In genomic region chr11:64638017-64638664, GRCh38 we compare ENCODE assay signal across 15 cellular contexts. TPM values are rescaled to one million over a fixed set of nuclear protein-coding genes. Genes with fewer than 3 reads are reported as not detected.
DNase-seq lines count a peak whose midpoint lies in the region; ATAC-seq, FAIRE-seq and TF ChIP-seq lines count a peak whose summit lies in the region.
"Had no signal": no experiment of that assay in that cellular context is flagged by ENCODE, and none has a peak within 500 bp of the region (broad histone marks: within the 10 kb centered on the region; RNA-seq: fewer than 3 reads in every experiment).

No MANE protein-coding gene starts in this region.

- H3K4me1 ChIP-seq in BLaER1 treated with 17β-estradiol and CSF1 and Interleukin-3, amounts not matched to agents 10 nM and 100 nM = peaks cover 43 to 88% (median 79%) of the 10 kb centered on the region in 10 experiments
- no peaks in the 10 kb centered on the region for H3K4me1 ChIP-seq in endothelial cell of umbilical vein (ENCODE audit: control insufficient read depth, extremely low read depth, insufficient read depth, low read length)
- H3K4me1 ChIP-seq: adrenal gland had no signal

- H3K79me2 ChIP-seq in endothelial cell of umbilical vein (ENCODE audit: control insufficient read depth, insufficient read depth, low read length) = no peaks in the 10 kb centered on the region

- no peaks in the 10 kb centered on the region for H3K9me3 Mint-ChIP-seq in nephron progenitor cell
- H3K9me3 Mint-ChIP-seq: HFFc6; naive thymus-derived CD4-positive, alpha-beta T cell had no signal

- H3K36me3 ChIP-seq in BLaER1 treated with 17β-estradiol and CSF1 and Interleukin-3, amounts not matched to agents 10 nM and 100 nM = no peaks in the 10 kb centered on the region
- no peaks in the 10 kb centered on the region for H3K36me3 ChIP-seq in endothelial cell of umbilical vein (ENCODE audit: control insufficient read depth in 2 of 2, extremely low read depth in 1 of 2, insufficient read depth in 2 of 2, low read length in 2 of 2)
- H3K36me3 ChIP-seq: adrenal gland had no signal

- peak overlapping the region; percentile 73 for H3K4me3 Mint-ChIP-seq in nephron progenitor cell
- H3K4me3 Mint-ChIP-seq: HFFc6 had no signal

- dilution Hi-C loops in endothelial cell of umbilical vein (cut with MboI; ENCODE audit: extremely low pct_ligation_motif_present, low sequenced_read_pairs) = loop anchor here (25.0 kb wide), 1 partner anchor 126 kb away; no protein-coding TSS in a partner anchor

- ATAC-seq in HG02610 (IDR thresholded peaks at IDR 0.05; ENCODE audit: unreplicated experiment) (no peak), HG02973 (IDR thresholded peaks at IDR 0.05; ENCODE audit: unreplicated experiment) (no peak)
- ATAC-seq: naive thymus-derived CD4-positive, alpha-beta T cell had no signal

- TF ChIP-seq POLR2A in endothelial cell of umbilical vein (IDR thresholded peaks at IDR 0.05; ENCODE audit: low read depth, low read length) = no peak

- intact Hi-C loops in endothelial cell of umbilical vein (cut with micrococcal nuclease) = loop anchor here (5.0 kb wide), 1 partner anchor 71 kb away; no protein-coding TSS in a partner anchor

- H3K27ac Mint-ChIP-seq in nephron progenitor cell = no peak overlapping the region
- H3K27ac Mint-ChIP-seq: HFFc6; naive thymus-derived CD4-positive, alpha-beta T cell had no signal

- peak overlapping the region; percentile 82 to 98 (median 93) for H3K4me2 ChIP-seq in BLaER1 treated with 17β-estradiol and CSF1 and Interleukin-3, amounts not matched to agents 10 nM and 100 nM
- no peak overlapping the region for H3K4me2 ChIP-seq in endothelial cell of umbilical vein (ENCODE audit: insufficient read depth, low read length)
- H3K4me2 ChIP-seq: KMS-11 had no signal

- H3K9me1 ChIP-seq in endothelial cell of umbilical vein (replicated peaks; ENCODE audit: control insufficient read depth, extremely low read depth, insufficient read depth, low read length) = no peaks in the 10 kb centered on the region

- POLR2A ChIA-PET in endothelial cell of umbilical vein (lab: Charles Lee) = no interaction called here

- peak overlapping the region in 4 of 11 experiments; percentile 6 to 46 (median 17); a peak in 7 of 22 replicates for H3K9ac ChIP-seq in BLaER1 treated with 17β-estradiol and CSF1 and Interleukin-3, amounts not matched to agents 10 nM and 100 nM
- no peak overlapping the region for H3K9ac ChIP-seq in endothelial cell of umbilical vein (replicated peaks; ENCODE audit: extremely low read depth, insufficient read depth, low read length)
- H3K9ac ChIP-seq: KMS-11 had no signal

- H3K4me1 Mint-ChIP-seq in nephron progenitor cell = peaks cover 37% of the 10 kb centered on the region

- no TSS peak for BruUV-seq in endothelial cell of umbilical vein (replicated peaks; lab: Mats Ljungman, UMichigan)

- H3K27me3 Mint-ChIP-seq in nephron progenitor cell (ENCODE audit: low read depth, poor library complexity) = peaks cover 28% of the 10 kb centered on the region

- TF ChIP-seq CTCF in endothelial cell of umbilical vein (IDR thresholded peaks at IDR 0.05; ENCODE audit: extremely low read depth in 1 of 2, insufficient read depth in 1 of 2, low read depth in 1 of 2, low read length in 2 of 2) (no peak), nephron progenitor cell (IDR thresholded peaks at IDR 0.05) (no peak)

- H3K27me3 ChIP-seq in BLaER1 treated with 17β-estradiol and CSF1 and Interleukin-3, amounts not matched to agents 10 nM and 100 nM = peaks cover 42 to 63% (median 49%) of the 10 kb centered on the region in 11 experiments
- H3K27me3 ChIP-seq in endothelial cell of umbilical vein (ENCODE audit: control insufficient read depth in 2 of 2, insufficient read depth in 2 of 2, low read length in 2 of 2) = peaks cover 37 to 48% of the 10 kb centered on the region in 2 experiments

- H2AFZ ChIP-seq in endothelial cell of umbilical vein (ENCODE audit: low read depth, low read length) = no peak overlapping the region

- H3K4me3 ChIP-seq in BLaER1 treated with 17β-estradiol and CSF1 and Interleukin-3, amounts not matched to agents 10 nM and 100 nM = peak overlapping the region; percentile 22 to 61 (median 49); a peak in 17 of 20 replicates
- no peak overlapping the region for H3K4me3 ChIP-seq in endothelial cell of umbilical vein (replicated peaks in 1 of 3; ENCODE audit: insufficient read depth in 1 of 3, low read depth in 1 of 3, low read length in 3 of 3)

- peaks cover 0 to 70% (median 26%) of the 10 kb centered on the region in 11 experiments; a peak in 16 of 22 replicates for H4K20me1 ChIP-seq in BLaER1 treated with 17β-estradiol and CSF1 and Interleukin-3, amounts not matched to agents 10 nM and 100 nM
- no peaks in the 10 kb centered on the region for H4K20me1 ChIP-seq in endothelial cell of umbilical vein (replicated peaks; ENCODE audit: control insufficient read depth, extremely low read depth, insufficient read depth, low read length)

- 0 out of 22 replicates have a peak overlapping the region, but pooled peaks of 1 of the 11 experiments have one; percentile 25 for H3K27ac ChIP-seq in BLaER1 treated with 17β-estradiol and CSF1 and Interleukin-3, amounts not matched to agents 10 nM and 100 nM
- H3K27ac ChIP-seq in endothelial cell of umbilical vein (ENCODE audit: insufficient read depth, low read depth, low read length) = no peak overlapping the region
- H3K27ac ChIP-seq: C4-2B, KMS-11 had no signal

- no peak for FAIRE-seq in endothelial cell of umbilical vein (lab: Jason Lieb, UNC)

- H3K36me3 Mint-ChIP-seq in nephron progenitor cell (ENCODE audit: low read depth) = no peaks in the 10 kb centered on the region
- H3K36me3 Mint-ChIP-seq: naive thymus-derived CD4-positive, alpha-beta T cell had no signal

- DNase-seq in LoVo (ENCODE audit: low spot score) = peak; percentile 7
- DNase-seq in endothelial cell of umbilical vein (ENCODE audit: low read depth, low spot score) = no peak
- DNase-seq in nephron progenitor cell = peak; percentile 83
- DNase-seq in RKO (ENCODE audit: low spot score) = no peak
- DNase-seq in DMS114 treated with DMSO at 0.1 percent for 48 hours (lab: John Stamatoyannopoulos, UW; ENCODE audit: unreplicated experiment) = no peak
- DNase-seq: activated CD4-positive, alpha-beta T cell treated with anti-CD3 and anti-CD28 coated beads, Interleukin-2, amount 50 U/mL, for 48 hours; HFFc6; naive thymus-derived CD4-positive, alpha-beta T cell; SHP77 had no signal

- no peaks in the 10 kb centered on the region for H3K9me3 ChIP-seq in BLaER1 treated with 17β-estradiol and CSF1 and Interleukin-3, amounts not matched to agents 10 nM and 100 nM (replicated peaks in 1 of 11)
- no peaks in the 10 kb centered on the region for H3K9me3 ChIP-seq in endothelial cell of umbilical vein (replicated peaks; ENCODE audit: control insufficient read depth, insufficient read depth, low read length)
- H3K9me3 ChIP-seq: adrenal gland had no signal

- CTCF ChIA-PET in endothelial cell of umbilical vein (lab: Charles Lee) = interaction anchor here (1.7 kb wide), 1 partner anchor 12 kb away, joined by 5 read pairs; no protein-coding TSS in a partner anchor

TF ChIP-seq in endothelial cell of umbilical vein, 7 proteins besides CTCF, POLR2A, EP300 and RAD21:
- peak; percentile 30 for TF ChIP-seq EZH2 (IDR thresholded peaks at IDR 0.05; ENCODE audit: borderline replicate concordance, low read depth, low read length, severe bottlenecking)
- TF ChIP-seq JUN (IDR thresholded peaks at IDR 0.05; ENCODE audit: borderline replicate concordance, insufficient read depth, insufficient read length, low read depth) = no peak

RNA-seq across cellular contexts. Expression of gene SLC22A12, which starts 47.1 kb away (rescaled TPM):
- not detected in 2 replicates for total RNA-seq in endothelial cell of umbilical vein
- not detected in 2 replicates for polyA plus RNA-seq in endothelial cell of umbilical vein
- not detected in 2 replicates for polyA plus RNA-seq in endothelial cell of umbilical vein (2011; cell fraction: cytosol; rRNA removed)
- not detected in 2 replicates for polyA plus RNA-seq in endothelial cell of umbilical vein (2011; cell fraction: nucleus; rRNA removed)
- polyA plus RNA-seq in endothelial cell of umbilical vein (2012) = not detected in 2 replicates
- not detected in 2 replicates for polyA minus RNA-seq in endothelial cell of umbilical vein
- not detected for polyA minus RNA-seq in endothelial cell of umbilical vein (2011; cell fraction: cytosol; rRNA and poly(A)+ RNA removed)
- not detected in 2 replicates for polyA minus RNA-seq in endothelial cell of umbilical vein (2011; cell fraction: nucleus; rRNA and poly(A)+ RNA removed)
- total RNA-seq: adrenal gland; HFFc6; naive thymus-derived CD4-positive, alpha-beta T cell had no signal
- polyA plus RNA-seq: adrenal gland; naive thymus-derived CD4-positive, alpha-beta T cell had no signal

Comparison
In these comparisons a context has a peak if more than half of its experiments do, and no peak if none do; other contexts are left out.
1. H3K4me3 ChIP-seq: peak in BLaER1 treated with 17β-estradiol and CSF1 and Interleukin-3, amounts not matched to agents 10 nM and 100 nM (10 of 10); none in endothelial cell of umbilical vein (0 of 3).
2. DNase-seq: peak in LoVo (single experiment) and nephron progenitor cell (single experiment); none in endothelial cell of umbilical vein (single experiment), RKO (single experiment) and DMS114 treated with DMSO at 0.1 percent for 48 hours (single experiment).